Comparison of ENCODE assay signal across 1 cellular context in the genomic region with DNA sequence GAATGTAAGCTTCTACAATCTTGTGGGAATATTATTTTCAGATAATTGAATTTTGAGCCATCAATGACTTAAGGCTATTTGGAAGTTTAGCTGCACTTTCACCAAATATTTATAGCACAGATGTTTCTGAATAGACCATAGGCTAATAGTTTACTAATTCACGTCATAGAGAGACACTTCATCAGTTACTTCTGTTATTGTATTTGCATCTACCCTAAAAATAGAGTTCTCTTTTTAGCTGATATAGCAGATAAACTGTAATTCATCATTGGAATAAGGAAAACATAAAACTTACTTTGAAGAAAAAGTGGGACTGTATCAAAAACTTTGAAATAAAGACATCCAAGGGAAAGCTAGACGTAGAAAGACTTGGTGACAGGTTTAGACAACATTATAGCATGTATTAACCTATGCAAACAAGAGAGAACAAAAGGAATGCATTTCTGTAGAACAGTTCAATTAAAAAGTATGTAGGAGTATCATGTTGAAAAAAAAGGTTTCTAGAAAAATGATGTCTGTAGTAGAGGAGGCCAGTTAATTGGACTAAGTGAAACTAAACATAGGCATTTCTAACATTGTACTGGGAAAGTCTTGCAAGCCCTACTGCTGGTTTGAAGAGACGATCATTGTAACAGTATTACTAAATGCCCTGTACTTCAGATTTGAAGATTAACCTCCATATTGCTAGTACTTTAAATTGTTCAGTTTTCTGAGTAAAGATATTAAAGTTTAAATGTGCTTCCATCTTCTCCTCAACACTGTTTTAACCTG.
TF ChIP-seq lines count a peak whose summit lies in the region.

No MANE protein-coding gene starts in this region.

TF ChIP-seq in HEK293, 187 proteins besides CTCF, POLR2A, EP300 and RAD21:
- TF ChIP-seq, protein P1, sequence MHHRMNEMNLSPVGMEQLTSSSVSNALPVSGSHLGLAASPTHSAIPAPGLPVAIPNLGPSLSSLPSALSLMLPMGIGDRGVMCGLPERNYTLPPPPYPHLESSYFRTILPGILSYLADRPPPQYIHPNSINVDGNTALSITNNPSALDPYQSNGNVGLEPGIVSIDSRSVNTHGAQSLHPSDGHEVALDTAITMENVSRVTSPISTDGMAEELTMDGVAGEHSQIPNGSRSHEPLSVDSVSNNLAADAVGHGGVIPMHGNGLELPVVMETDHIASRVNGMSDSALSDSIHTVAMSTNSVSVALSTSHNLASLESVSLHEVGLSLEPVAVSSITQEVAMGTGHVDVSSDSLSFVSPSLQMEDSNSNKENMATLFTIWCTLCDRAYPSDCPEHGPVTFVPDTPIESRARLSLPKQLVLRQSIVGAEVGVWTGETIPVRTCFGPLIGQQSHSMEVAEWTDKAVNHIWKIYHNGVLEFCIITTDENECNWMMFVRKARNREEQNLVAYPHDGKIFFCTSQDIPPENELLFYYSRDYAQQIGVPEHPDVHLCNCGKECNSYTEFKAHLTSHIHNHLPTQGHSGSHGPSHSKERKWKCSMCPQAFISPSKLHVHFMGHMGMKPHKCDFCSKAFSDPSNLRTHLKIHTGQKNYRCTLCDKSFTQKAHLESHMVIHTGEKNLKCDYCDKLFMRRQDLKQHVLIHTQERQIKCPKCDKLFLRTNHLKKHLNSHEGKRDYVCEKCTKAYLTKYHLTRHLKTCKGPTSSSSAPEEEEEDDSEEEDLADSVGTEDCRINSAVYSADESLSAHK (tag by site-specific recombination; IDR thresholded peaks at IDR 0.05) = peak; percentile 45; the same call in 1 of the 2 replicates
- TF ChIP-seq, protein P2, sequence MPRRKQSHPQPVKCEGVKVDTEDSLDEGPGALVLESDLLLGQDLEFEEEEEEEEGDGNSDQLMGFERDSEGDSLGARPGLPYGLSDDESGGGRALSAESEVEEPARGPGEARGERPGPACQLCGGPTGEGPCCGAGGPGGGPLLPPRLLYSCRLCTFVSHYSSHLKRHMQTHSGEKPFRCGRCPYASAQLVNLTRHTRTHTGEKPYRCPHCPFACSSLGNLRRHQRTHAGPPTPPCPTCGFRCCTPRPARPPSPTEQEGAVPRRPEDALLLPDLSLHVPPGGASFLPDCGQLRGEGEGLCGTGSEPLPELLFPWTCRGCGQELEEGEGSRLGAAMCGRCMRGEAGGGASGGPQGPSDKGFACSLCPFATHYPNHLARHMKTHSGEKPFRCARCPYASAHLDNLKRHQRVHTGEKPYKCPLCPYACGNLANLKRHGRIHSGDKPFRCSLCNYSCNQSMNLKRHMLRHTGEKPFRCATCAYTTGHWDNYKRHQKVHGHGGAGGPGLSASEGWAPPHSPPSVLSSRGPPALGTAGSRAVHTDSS (tag by site-specific recombination; IDR thresholded peaks at IDR 0.05) = no peak
- no peak for TF ChIP-seq KLF1 (tag by site-specific recombination; IDR thresholded peaks at IDR 0.05)
TF ChIP-seq in HEK293: peak in this region for 1.
